ENCODE assay signal across 31 cellular contexts in the genomic region with DNA sequence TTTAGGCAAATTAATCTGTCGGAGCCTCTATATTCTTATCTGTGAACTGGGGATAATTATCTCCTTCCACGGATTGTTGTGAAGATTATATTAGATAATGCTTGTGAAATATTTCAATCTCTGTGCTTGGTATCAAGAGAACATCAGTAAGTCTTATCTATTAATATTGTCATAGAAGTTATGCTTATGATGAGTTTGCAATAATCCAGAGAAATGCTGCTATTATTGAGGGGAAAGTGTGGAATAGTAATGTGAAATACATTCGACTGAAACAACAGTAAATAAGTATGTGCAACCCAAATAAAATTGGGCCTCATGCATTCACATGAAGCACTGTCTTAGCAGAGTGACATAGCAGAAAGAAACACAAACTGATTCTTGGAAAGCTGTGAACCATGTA.
"Had no signal": no experiment of that assay in that cellular context is flagged by ENCODE, and none has a peak within 500 bp of the region (broad histone marks: within the 10 kb centered on the region; RNA-seq: fewer than 3 reads in every experiment).

No MANE protein-coding gene starts in this region.

- H3K27ac ChIP-seq: ascending aorta, cardiac muscle cell, WERI-Rb-1 had no signal

- DNase-seq: activated CD4-positive, alpha-beta memory T cell treated with anti-CD3 and anti-CD28 coated beads, Interleukin-2, amount 10 ng/mL, durations not matched to agents 7 days and 5 days; activated CD4-positive, alpha-beta T cell treated with anti-CD3 and anti-CD28 coated beads for 1 hour; activated CD4-positive, alpha-beta T cell treated with anti-CD3 and anti-CD28 coated beads for 36 hours; activated CD4-positive, alpha-beta T cell treated with anti-CD3 and anti-CD28 coated beads for 48 hours; activated CD4-positive, alpha-beta T cell treated with anti-CD3 and anti-CD28 coated beads, Interleukin-2, amount 10 ng/mL, durations not matched to agents 7 days and 5 days; activated CD4-positive, alpha-beta T cell treated with anti-CD3 and anti-CD28 coated beads, Interleukin-2, amount 50 U/mL, for 48 hours; activated CD4-positive, CD25-positive, alpha-beta regulatory T cell; activated CD8-positive, alpha-beta memory T cell treated with anti-CD3 and anti-CD28 coated beads for 24 hours; activated CD8-positive, alpha-beta memory T cell treated with anti-CD3 and anti-CD28 coated beads, Interleukin-2, amount 10 ng/mL, durations not matched to agents 7 days and 5 days; activated CD8-positive, alpha-beta memory T cell treated with anti-CD3 and anti-CD28 coated beads, Interleukin-2, amount 50 U/mL, for 48 hours; activated CD8-positive, alpha-beta T cell treated with anti-CD3 and anti-CD28 coated beads, Interleukin-2, amount 10 ng/mL, durations not matched to agents 7 days and 5 days; activated effector memory CD4-positive, alpha-beta T cell treated with Interleukin-2 at 50 U/mL for 16 hours; activated gamma-delta T cell; activated naive CD4-positive, alpha-beta T cell treated with anti-CD3 and anti-CD28 coated beads, Interleukin-2, amount 50 U/mL, for 16 hours; activated naive CD4-positive, alpha-beta T cell treated with Interleukin-2 at 50 U/mL for 16 hours; activated naive CD8-positive, alpha-beta T cell treated with anti-CD3 and anti-CD28 coated beads for 36 hours; activated T-cell treated with anti-CD3 and anti-CD28 coated beads, Interleukin-2, amount 50 U/mL, for 24 hours; activated T-cell treated with anti-CD3 and anti-CD28 coated beads, Interleukin-2, amount 50 U/mL, for 48 hours; amygdala; caudate nucleus; cerebellar nuclear complex; T-helper 1 cell; T-helper 2 cell; T-helper 9 cell; WERI-Rb-1 had no signal

- H3K4me1 ChIP-seq: ascending aorta had no signal

- H3K36me3 ChIP-seq: cardiac muscle cell, WERI-Rb-1 had no signal

- H3K4me3 ChIP-seq: ascending aorta, cardiac muscle cell had no signal

- ATAC-seq: activated CD4-positive, alpha-beta T cell treated with anti-CD3 and anti-CD28 coated beads for 36 hours; activated CD4-positive, CD25-positive, alpha-beta regulatory T cell treated with anti-CD3 and anti-CD28 coated beads, Interleukin-2, amount 50 U/mL, for 24 hours; activated CD8-positive, alpha-beta memory T cell treated with anti-CD3 and anti-CD28 coated beads, Interleukin-2, amount 10 ng/mL, durations not matched to agents 7 days and 5 days; activated CD8-positive, alpha-beta T cell treated with anti-CD3 and anti-CD28 coated beads, Interleukin-2, amount 10 ng/mL, durations not matched to agents 7 days and 5 days; activated naive CD4-positive, alpha-beta T cell treated with anti-CD3 and anti-CD28 coated beads, Interleukin-2, amount 50 U/mL, for 72 hours; WTC11 had no signal

- FAIRE-seq: TTC549 had no signal

- H3K27me3 ChIP-seq: ascending aorta, cardiac muscle cell had no signal
